Comparison of ENCODE assay signal across 11 cellular contexts in the genomic region with DNA sequence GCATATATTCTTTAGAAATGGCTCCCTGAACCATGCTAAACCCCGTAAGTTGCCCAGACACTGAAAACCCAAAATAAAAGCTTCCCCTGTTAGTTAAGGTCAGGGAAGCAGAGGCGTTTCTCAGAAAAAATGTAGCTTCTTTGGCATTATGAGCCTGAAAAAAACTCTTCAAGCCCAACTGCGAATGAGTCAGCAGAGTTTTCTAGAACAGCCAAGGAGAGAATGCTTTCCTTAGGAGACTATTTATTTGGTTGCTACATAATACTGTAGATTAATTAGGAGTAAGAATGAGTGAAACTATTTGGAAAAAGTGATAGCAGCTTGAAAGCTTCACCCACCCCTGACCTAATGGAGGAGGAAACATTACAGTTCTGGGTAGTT. TPM values are rescaled to one million over a fixed set of nuclear protein-coding genes. Genes with fewer than 3 reads are reported as not detected.
DNase-seq lines count a peak whose midpoint lies in the region; ATAC-seq and TF ChIP-seq lines count a peak whose summit lies in the region.
"Had no signal": no experiment of that assay in that cellular context is flagged by ENCODE, and none has a peak within 500 bp of the region (broad histone marks: within the 10 kb centered on the region; RNA-seq: fewer than 3 reads in every experiment).

No MANE protein-coding gene starts in this region.

- no peak overlapping the region for H3K27ac Mint-ChIP-seq in activated T-helper 17 cell treated with anti-CD3 and anti-CD28 coated beads, Interleukin-2, amount 50 U/mL, for 72 hours

- peak overlapping the region; percentile 43 for H3K4me3 Mint-ChIP-seq in activated T-helper 17 cell treated with anti-CD3 and anti-CD28 coated beads, Interleukin-2, amount 50 U/mL, for 72 hours

- H3K9ac ChIP-seq in rectal smooth muscle tissue (ENCODE audit: low read length): no peak overlapping the region

- DNase-seq in CD1c-positive myeloid dendritic cell (ENCODE audit: extremely low spot score): peak; percentile 72
- DNase-seq in fibroblast of the conjunctiva (ENCODE audit: low read depth): peak; percentile 75
- DNase-seq in COLO668 (lab: John Stamatoyannopoulos, UW; ENCODE audit: unreplicated experiment): no peak
- no peak for DNase-seq in NCI-H1105 treated with DMSO at 0.1 percent for 48 hours (lab: John Stamatoyannopoulos, UW)
- DNase-seq in ovary: no peak
- DNase-seq: DMS153; stimulated activated CD4-positive, alpha-beta T cell treated with anti-CD3 and anti-CD28 coated beads, Interleukin-2, amount 100 ng/mL, for 24 hours; testis had no signal

- H3K4me1 Mint-ChIP-seq in activated T-helper 17 cell treated with anti-CD3 and anti-CD28 coated beads, Interleukin-2, amount 50 U/mL, for 72 hours: peaks cover 6% of the 10 kb centered on the region

- no peak for TF ChIP-seq POLR2A in ovary (IDR thresholded peaks at IDR 0.05)

- WGBS in ovary, 3 donors: 21 to 38% (median 33%) methylated on average over 3 of the region's 3 CpGs

- H3K4me1 ChIP-seq in rectal smooth muscle tissue (ENCODE audit: control insufficient read depth, insufficient read depth, low read length) (peaks cover 2% of the 10 kb centered on the region), ovary (ENCODE audit: insufficient read depth) (peaks cover 3% of the 10 kb centered on the region)
- H3K4me1 ChIP-seq: testis had no signal

- no peaks in the 10 kb centered on the region for H3K9me3 ChIP-seq in ovary
- H3K9me3 ChIP-seq: testis had no signal

- H3K4me3 ChIP-seq in rectal smooth muscle tissue (ENCODE audit: low read length) (no peak overlapping the region), ovary (no peak overlapping the region)
- H3K4me3 ChIP-seq: testis had no signal

- no peak for TF ChIP-seq CTCF in ovary (IDR thresholded peaks at IDR 0.05)

- H3K27ac ChIP-seq in rectal smooth muscle tissue (ENCODE audit: low read depth, low read length) (peak overlapping the region; percentile 28), ovary (no peak overlapping the region)
- H3K27ac ChIP-seq: testis had no signal

- peak; percentile 45 for ATAC-seq in activated T-helper 17 cell treated with anti-CD3 and anti-CD28 coated beads, Interleukin-2, amount 50 U/mL, for 72 hours (replicated peaks)
- no peak for ATAC-seq in HG02642 (IDR thresholded peaks at IDR 0.05; ENCODE audit: poor library complexity, unreplicated experiment)

- intact Hi-C loops in ovary (cut with DNase I): no loop called here

- no peaks in the 10 kb centered on the region for H3K36me3 Mint-ChIP-seq in activated T-helper 17 cell treated with anti-CD3 and anti-CD28 coated beads, Interleukin-2, amount 50 U/mL, for 72 hours (ENCODE audit: low read depth)

- TF ChIP-seq EP300 in ovary (IDR thresholded peaks at IDR 0.05): no peak

- H3K36me3 ChIP-seq in rectal smooth muscle tissue (ENCODE audit: control insufficient read depth, insufficient read depth, low read length) (no peaks in the 10 kb centered on the region), ovary (no peaks in the 10 kb centered on the region)

- no peaks in the 10 kb centered on the region for H3K27me3 ChIP-seq in rectal smooth muscle tissue (ENCODE audit: control insufficient read depth, insufficient read depth, low read length)
- H3K27me3 ChIP-seq in ovary: no peaks in the 10 kb centered on the region
- H3K27me3 ChIP-seq: testis had no signal

- no peaks in the 10 kb centered on the region for H3K27me3 Mint-ChIP-seq in activated T-helper 17 cell treated with anti-CD3 and anti-CD28 coated beads, Interleukin-2, amount 50 U/mL, for 72 hours

- H3K9me3 Mint-ChIP-seq in activated T-helper 17 cell treated with anti-CD3 and anti-CD28 coated beads, Interleukin-2, amount 50 U/mL, for 72 hours: no peaks in the 10 kb centered on the region

RNA-seq across cellular contexts. Expression of gene ATXN3L, which starts 53.9 kb away (rescaled TPM):
- not detected for total RNA-seq in activated T-helper 17 cell treated with anti-CD3 and anti-CD28 coated beads, Interleukin-2, amount 50 U/mL, for 72 hours
- total RNA-seq in ovary: not detected
- not detected for polyA plus RNA-seq in ovary

Comparison
In these comparisons a context has a peak if more than half of its experiments do, and no peak if none do; other contexts are left out.
1. DNase-seq: peak in CD1c-positive myeloid dendritic cell (single experiment) and fibroblast of the conjunctiva (single experiment); none in COLO668 (single experiment), NCI-H1105 treated with DMSO at 0.1 percent for 48 hours (single experiment) and ovary (0 of 5).